Comparison of ENCODE assay signal across 18 cellular contexts in the genomic region with DNA sequence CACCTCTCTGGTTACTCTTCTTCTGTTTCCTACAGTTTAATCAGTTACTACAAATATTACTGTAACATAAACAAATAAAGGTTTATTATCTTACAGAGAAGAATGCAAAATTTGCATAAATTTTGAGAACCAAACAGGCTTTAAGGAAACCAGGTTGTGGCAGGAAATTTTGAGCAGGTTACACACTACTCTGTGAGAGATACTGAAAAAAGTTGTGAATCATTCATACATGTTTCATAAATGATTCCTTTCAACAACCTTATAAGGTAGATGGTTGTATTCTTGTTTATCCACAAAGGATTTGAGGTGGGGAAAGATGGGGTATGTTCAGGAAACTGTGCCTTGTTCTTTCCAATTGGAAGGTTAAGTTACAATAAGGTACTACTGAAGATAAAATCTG. TPM values are rescaled to one million over a fixed set of nuclear protein-coding genes. Genes with fewer than 3 reads are reported as not detected.
DNase-seq lines count a peak whose midpoint lies in the region; ATAC-seq and FAIRE-seq lines count a peak whose summit lies in the region.
"Had no signal": no experiment of that assay in that cellular context is flagged by ENCODE, and none has a peak within 500 bp of the region (broad histone marks: within the 10 kb centered on the region; RNA-seq: fewer than 3 reads in every experiment).

No MANE protein-coding gene starts in this region.

- H3K27me3 Mint-ChIP-seq in activated T-cell treated with anti-CD3 and anti-CD28 coated beads, Interleukin-2, amount 50 U/mL, for 24 hours, result no peaks in the 10 kb centered on the region
- H3K27me3 Mint-ChIP-seq in activated CD4-positive, alpha-beta memory T cell treated with anti-CD3 and anti-CD28 coated beads for 36 hours, result no peaks in the 10 kb centered on the region
- no peaks in the 10 kb centered on the region for H3K27me3 Mint-ChIP-seq in effector memory CD8-positive, alpha-beta T cell

- ATAC-seq in stimulated activated effector memory CD8-positive, alpha-beta T cell treated with anti-CD3 and anti-CD28 coated beads, Interleukin-12 subunit alpha, Interleukin-12 subunit beta, amount 100 ng/mL, for 72 hours, result peak; percentile 81
- ATAC-seq in GM21515 (IDR thresholded peaks at IDR 0.05; ENCODE audit: unreplicated experiment) (no peak), GM18870 (IDR thresholded peaks at IDR 0.05; ENCODE audit: unreplicated experiment) (no peak)
- ATAC-seq in effector memory CD8-positive, alpha-beta T cell (replicated peaks), result no peak
- ATAC-seq: HCT116 had no signal

- CTCF ChIA-PET in activated CD4-positive, alpha-beta memory T cell treated with anti-CD3 and anti-CD28 coated beads for 36 hours (lab: Charles Lee), result interaction anchor here (1.4 kb wide), 1 partner anchor 19 kb away, joined by 5 read pairs; no protein-coding TSS in a partner anchor

- FAIRE-seq in GM19239 (lab: Jason Lieb, UNC), result peak; percentile 55
- FAIRE-seq: A204.1, RCC 7860 had no signal

- H3K4me3 Mint-ChIP-seq in activated T-cell treated with anti-CD3 and anti-CD28 coated beads, Interleukin-2, amount 50 U/mL, for 24 hours, result no peak overlapping the region
- H3K4me3 Mint-ChIP-seq in activated CD4-positive, alpha-beta memory T cell treated with anti-CD3 and anti-CD28 coated beads for 36 hours, result no peak overlapping the region
- H3K4me3 Mint-ChIP-seq in stimulated activated effector memory CD8-positive, alpha-beta T cell treated with anti-CD3 and anti-CD28 coated beads, Interleukin-12 subunit alpha, Interleukin-12 subunit beta, amount 100 ng/mL, for 72 hours, result no peak overlapping the region
- H3K4me3 Mint-ChIP-seq in effector memory CD8-positive, alpha-beta T cell, result no peak overlapping the region

- no peak for DNase-seq in activated T-cell treated with anti-CD3 and anti-CD28 coated beads, Interleukin-2, amount 50 U/mL, for 24 hours
- DNase-seq in activated T-cell treated with anti-CD3 and anti-CD28 coated beads, Interleukin-2, amount 50 U/mL, for 48 hours, result no peak
- DNase-seq in GM19239 (ENCODE audit: insufficient read length, low spot score), result no peak
- no peak for DNase-seq in activated CD4-positive, alpha-beta memory T cell treated with anti-CD3 and anti-CD28 coated beads for 36 hours
- DNase-seq in stimulated activated effector memory CD8-positive, alpha-beta T cell treated with anti-CD3 and anti-CD28 coated beads, Interleukin-12 subunit alpha, Interleukin-12 subunit beta, amount 100 ng/mL, for 72 hours (ENCODE audit: low spot score in 2 of 2), result no peak
- DNase-seq in effector memory CD8-positive, alpha-beta T cell, result no peak
- DNase-seq: C1 segment of cervical spinal cord, DMS53, GM23248, IMR-90, NCI-H1417 treated with DMSO at 0.1 percent for 48 hours, NCI-H2029, NCI-H2171 treated with DMSO at 0.1 percent for 48 hours had no signal

- peak overlapping the region; percentile 79 for H3K27ac Mint-ChIP-seq in activated T-cell treated with anti-CD3 and anti-CD28 coated beads, Interleukin-2, amount 50 U/mL, for 24 hours
- peak overlapping the region; percentile 71 for H3K27ac Mint-ChIP-seq in activated CD4-positive, alpha-beta memory T cell treated with anti-CD3 and anti-CD28 coated beads for 36 hours
- H3K27ac Mint-ChIP-seq in stimulated activated effector memory CD8-positive, alpha-beta T cell treated with anti-CD3 and anti-CD28 coated beads, Interleukin-12 subunit alpha, Interleukin-12 subunit beta, amount 100 ng/mL, for 72 hours, result peak overlapping the region; percentile 81
- peak overlapping the region in 1 of 2 donors; percentile 1 for H3K27ac Mint-ChIP-seq in effector memory CD8-positive, alpha-beta T cell

- H3K9me3 Mint-ChIP-seq in activated T-cell treated with anti-CD3 and anti-CD28 coated beads, Interleukin-2, amount 50 U/mL, for 24 hours, result no peaks in the 10 kb centered on the region
- H3K9me3 Mint-ChIP-seq in activated CD4-positive, alpha-beta memory T cell treated with anti-CD3 and anti-CD28 coated beads for 36 hours, result peaks cover 4% of the 10 kb centered on the region
- H3K9me3 Mint-ChIP-seq in stimulated activated effector memory CD8-positive, alpha-beta T cell treated with anti-CD3 and anti-CD28 coated beads, Interleukin-12 subunit alpha, Interleukin-12 subunit beta, amount 100 ng/mL, for 72 hours, result no peaks in the 10 kb centered on the region
- H3K9me3 Mint-ChIP-seq in effector memory CD8-positive, alpha-beta T cell, result no peaks in the 10 kb centered on the region

- POLR2A ChIA-PET in activated CD4-positive, alpha-beta memory T cell treated with anti-CD3 and anti-CD28 coated beads for 36 hours (lab: Charles Lee), result interaction anchor here (1.1 kb wide), 1 partner anchor 25 kb away, joined by 3 read pairs; no protein-coding TSS in a partner anchor

- peaks cover 3% of the 10 kb centered on the region for H3K36me3 Mint-ChIP-seq in activated T-cell treated with anti-CD3 and anti-CD28 coated beads, Interleukin-2, amount 50 U/mL, for 24 hours (ENCODE audit: low read depth)
- peaks cover 3% of the 10 kb centered on the region for H3K36me3 Mint-ChIP-seq in activated CD4-positive, alpha-beta memory T cell treated with anti-CD3 and anti-CD28 coated beads for 36 hours
- no peaks in the 10 kb centered on the region for H3K36me3 Mint-ChIP-seq in stimulated activated effector memory CD8-positive, alpha-beta T cell treated with anti-CD3 and anti-CD28 coated beads, Interleukin-12 subunit alpha, Interleukin-12 subunit beta, amount 100 ng/mL, for 72 hours
- H3K36me3 Mint-ChIP-seq in effector memory CD8-positive, alpha-beta T cell (ENCODE audit: insufficient read depth), result no peaks in the 10 kb centered on the region

- peaks cover 20% of the 10 kb centered on the region for H3K4me1 Mint-ChIP-seq in activated T-cell treated with anti-CD3 and anti-CD28 coated beads, Interleukin-2, amount 50 U/mL, for 24 hours (ENCODE audit: low read depth)
- peaks cover 42% of the 10 kb centered on the region for H3K4me1 Mint-ChIP-seq in activated CD4-positive, alpha-beta memory T cell treated with anti-CD3 and anti-CD28 coated beads for 36 hours (ENCODE audit: low read depth)
- peaks cover 20% of the 10 kb centered on the region for H3K4me1 Mint-ChIP-seq in stimulated activated effector memory CD8-positive, alpha-beta T cell treated with anti-CD3 and anti-CD28 coated beads, Interleukin-12 subunit alpha, Interleukin-12 subunit beta, amount 100 ng/mL, for 72 hours
- peaks cover 0 to 14% of the 10 kb centered on the region in 2 donors for H3K4me1 Mint-ChIP-seq in effector memory CD8-positive, alpha-beta T cell (ENCODE audit: low read depth in 2 of 2)

- intact Hi-C loops in activated CD4-positive, alpha-beta memory T cell treated with anti-CD3 and anti-CD28 coated beads for 36 hours (cut with micrococcal nuclease), result loop anchor here (5.0 to 10.0 kb wide), 2 partner anchors 57 to 175 kb away; a partner anchor contains a TSS

RNA-seq across cellular contexts. Expression of a gene that starts 58.6 kb away (rescaled TPM):
- total RNA-seq in activated CD4-positive, alpha-beta memory T cell treated with anti-CD3 and anti-CD28 coated beads for 36 hours, result 10 to 100 TPM; 25.1 to 26.6 TPM
